ENCODE assay signal across 28 cellular contexts in genomic region chr1:94067196-94067595, GRCh38. TPM values are rescaled to one million over a fixed set of nuclear protein-coding genes. Genes with fewer than 3 reads are reported as not detected.
DNase-seq lines count a peak whose midpoint lies in the region; ATAC-seq, FAIRE-seq and TF ChIP-seq lines count a peak whose summit lies in the region.
"Had no signal": no experiment of that assay in that cellular context is flagged by ENCODE, and none has a peak within 500 bp of the region (broad histone marks: within the 10 kb centered on the region; RNA-seq: fewer than 3 reads in every experiment).

No MANE protein-coding gene starts in this region.

- H3K36me3 ChIP-seq in suprapubic skin (no peaks in the 10 kb centered on the region), psoas muscle (ENCODE audit: insufficient read depth in 1 of 2, low read depth in 1 of 2) (no peaks in the 10 kb centered on the region)
- H3K36me3 ChIP-seq: adrenal gland, transverse colon had no signal

- TF ChIP-seq POLR2A in A549 (IDR thresholded peaks at IDR 0.05; ENCODE audit: low read length) = no peak
- no peak for TF ChIP-seq POLR2A in suprapubic skin (IDR thresholded peaks at IDR 0.05)

- DNase-seq in A549 (ENCODE audit: low read depth in 1 of 2, low spot score in 1 of 2) (no peak), HT1080 (ENCODE audit: low read depth) (peak; percentile 77), astrocyte of the spinal cord (ENCODE audit: low read depth, low spot score) (peak; percentile 71), non-pigmented ciliary epithelial cell (ENCODE audit: low read depth) (peak; percentile 85), suprapubic skin (ENCODE audit: low spot score in 2 of 2) (no peak), psoas muscle (no peak), 8988T (no peak), DMS153 (lab: John Stamatoyannopoulos, UW) (no peak)
- DNase-seq: activated CD4-positive, alpha-beta T cell treated with anti-CD3 and anti-CD28 coated beads for 1 hour; activated effector memory CD4-positive, alpha-beta T cell treated with Interleukin-2 at 50 U/mL for 16 hours; adrenal gland; CD4-positive, alpha-beta memory T cell; cerebellar nuclear complex; DND-41; foreskin fibroblast; left colon; midbrain; NCI-H1048; NCI-H2029; NCI-H446 treated with DMSO at 0.1 percent for 48 hours; SIG-M5; stimulated activated CD4-positive, alpha-beta T cell treated with anti-CD3 and anti-CD28 coated beads, Interleukin-15, amount 100 ng/mL, for 24 hours; stimulated activated naive B cell treated with anti-CD40 and anti-IgM and Interleukin-4, amounts not matched to agents 10 μg/mL and 1 μg/mL and 100 μg/mL, for 72 hours; transverse colon had no signal

- WGBS in A549 (ENCODE audit: missing lambda C conversion rate) = 90% methylated on average over 3 of the region's 3 CpGs
- 87% methylated on average over 3 of the region's 3 CpGs for WGBS in suprapubic skin
- 79 to 91% (median 85%) methylated on average over 3 of the region's 3 CpGs for WGBS in psoas muscle, 3 donors

- H3K4me3 ChIP-seq in A549 = no peak overlapping the region
- H3K4me3 ChIP-seq in astrocyte of the spinal cord (ENCODE audit: low read depth, low read length) = no peak overlapping the region
- no peak overlapping the region for H3K4me3 ChIP-seq in suprapubic skin
- H3K4me3 ChIP-seq in psoas muscle = no peak overlapping the region
- H3K4me3 ChIP-seq: adrenal gland, K562, transverse colon had no signal

- H3K27ac ChIP-seq in A549 (peak overlapping the region; percentile 86), suprapubic skin (no peak overlapping the region), psoas muscle (no peak overlapping the region)
- H3K27ac ChIP-seq: HL-60 had no signal

- FAIRE-seq in A549 (lab: Jason Lieb, UNC) = no peak
- FAIRE-seq: K562 had no signal

- H3K4me1 ChIP-seq in A549 (peaks cover 47% of the 10 kb centered on the region), suprapubic skin (peaks cover 13% of the 10 kb centered on the region), psoas muscle (peaks cover 15% of the 10 kb centered on the region)

- in situ Hi-C loops in astrocyte of the spinal cord (cut with HindIII; ENCODE audit: low sequenced_read_pairs) = no loop called here

- no peaks in the 10 kb centered on the region for H3K9me3 ChIP-seq in A549
- no peaks in the 10 kb centered on the region for H3K9me3 ChIP-seq in suprapubic skin
- no peaks in the 10 kb centered on the region for H3K9me3 ChIP-seq in psoas muscle
- H3K9me3 ChIP-seq: adrenal gland, transverse colon had no signal

- intact Hi-C loops in psoas muscle (cut with DNase I) = loop anchor here (5.0 to 10.0 kb wide), 3 partner anchors 125 to 398 kb away; no protein-coding TSS in a partner anchor

- POLR2A ChIA-PET in A549 (lab: Yijun Ruan, JAX) = interaction anchor here (2.1 kb wide), 1 partner anchor 170 kb away, joined by 10 read pairs; the partner anchor contains the start of gene ARHGAP29

- CTCF ChIA-PET in A549 (lab: Yijun Ruan, JAX) = interaction anchor here (1.0 to 2.0 kb wide), 2 partner anchors 22 to 268 kb away, joined by 3 to 8 read pairs; no protein-coding TSS in a partner anchor

- no peak overlapping the region; the same call in 2 of the 3 replicates for H3K4me2 ChIP-seq in A549

- ATAC-seq in A549 = no peak
- no peak for ATAC-seq in psoas muscle
- ATAC-seq: K562; left colon; stimulated activated naive B cell treated with anti-CD40 and anti-IgM and Interleukin-4, amounts not matched to agents 10 μg/mL and 1 μg/mL and 100 μg/mL, for 72 hours had no signal

- TF ChIP-seq RAD21 in A549 (conservative IDR thresholded peaks at IDR 0.05 in 1 of 2, IDR thresholded peaks at IDR 0.05 in 1 of 2) = no peak

- TF ChIP-seq CTCF in A549 (IDR thresholded peaks at IDR 0.05) (no peak), astrocyte of the spinal cord (IDR thresholded peaks at IDR 0.05; ENCODE audit: low read depth, low read length) (no peak), suprapubic skin (IDR thresholded peaks at IDR 0.05) (no peak), psoas muscle (IDR thresholded peaks at IDR 0.05) (no peak)

- TF ChIP-seq EP300 in A549 (IDR thresholded peaks at IDR 0.05) (no peak), suprapubic skin (IDR thresholded peaks at IDR 0.05) (no peak)

- no peaks in the 10 kb centered on the region for H3K27me3 ChIP-seq in suprapubic skin
- H3K27me3 ChIP-seq in psoas muscle (ENCODE audit: insufficient read depth in 3 of 3, low read length in 2 of 3) = no peaks in the 10 kb centered on the region
- H3K27me3 ChIP-seq: adrenal gland, transverse colon had no signal

TF ChIP-seq in A549, 52 proteins besides CTCF, POLR2A, EP300 and RAD21:
- no peak for TF ChIP-seq SMC3 (IDR thresholded peaks at IDR 0.05)
- TF ChIP-seq HOXA7 (CRISPR knock-in tag; IDR thresholded peaks at IDR 0.05) = no peak
- no peak for TF ChIP-seq TP53 (CRISPR knock-in tag; IDR thresholded peaks at IDR 0.05)
- TF ChIP-seq JUNB (IDR thresholded peaks at IDR 0.05) = no peak

RNA-seq across cellular contexts. Expression of gene ABCA4, which starts 53.8 kb away (rescaled TPM):
- 0.13 and 0.23 TPM in 2 replicates for polyA plus RNA-seq in A549 (2011; rRNA removed)
- polyA plus RNA-seq in A549 (2012; cell fraction: cytosol; rRNA removed) = 0.04 TPM in 2 replicates
- 0.10 and 0.13 TPM in 2 replicates for polyA plus RNA-seq in A549 (2012; cell fraction: nucleus; rRNA removed)
- 0.05 to 0.56 TPM (median 0.12 TPM) in 3 replicates for polyA plus RNA-seq in A549 (2017; fragmentation: RNase III; extraction: RNeasy Plus Mini Kit Qiagen cat#74134 plus additional on column Dnase treatment)
- polyA minus RNA-seq in A549 (2011; rRNA and poly(A)+ RNA removed) = 0.15 and 0.62 TPM in 2 replicates
- total RNA-seq in HT1080 (2014; rRNA removed; shearing (Covaris generic)) = 0.26 TPM in 1 of 2 replicates, not detected in the other
- polyA plus RNA-seq in HT1080 (2015; cell fraction: cytosol; rRNA removed) = 0.05 and 0.06 TPM in 2 replicates
- polyA plus RNA-seq in HT1080 (2015; cell fraction: nucleus; rRNA removed) = 0.08 and 0.22 TPM in 2 replicates
- total RNA-seq in suprapubic skin = 1 to 10 TPM; 2.8 to 6.8 (median 4.3) TPM
- total RNA-seq in psoas muscle = under 1 TPM in 3 of 4 donors, not detected in 1; 0.09 to 0.32 (median 0.23) TPM
- polyA plus RNA-seq in psoas muscle = under 1 TPM in 2 of 3 donors, not detected in 1; 0.03 to 0.04 TPM
- total RNA-seq: CD4-positive, alpha-beta memory T cell; K562; T-helper 2 cell treated with Interferon-gamma antibody and Interleukin-4, amounts not matched to agents 100 ng/mL and 5 ng/mL, for 36 hours had no signal
- polyA plus RNA-seq: CD4-positive, alpha-beta memory T cell; neural cell had no signal

Comparison
In these comparisons a context has a peak if more than half of its experiments do, and no peak if none do; other contexts are left out.
1. DNase-seq: peak in HT1080 (single experiment), astrocyte of the spinal cord (single experiment) and non-pigmented ciliary epithelial cell (single experiment); none in A549 (0 of 2), suprapubic skin (0 of 2), psoas muscle (0 of 2), 8988T (single experiment) and DMS153 (single experiment).
2. H3K27ac ChIP-seq: peak in A549 (2 of 2); none in suprapubic skin (single experiment) and psoas muscle (single experiment).